Comparison of ENCODE assay signal across 1 cellular context in genomic region chrX:151416521-151417048, GRCh38.
TF ChIP-seq lines count a peak whose summit lies in the region.

No MANE protein-coding gene starts in this region.

TF ChIP-seq in GM23338, 12 proteins besides CTCF, POLR2A, EP300 and RAD21 (continued from another document):
- TF ChIP-seq REST (IDR thresholded peaks at IDR 0.05; ENCODE audit: unreplicated experiment), result no peak
- no peak for TF ChIP-seq EZH2 (IDR thresholded peaks at IDR 0.05; ENCODE audit: low read depth, unreplicated experiment)
- no peak for TF ChIP-seq CREB1 (CRISPR knock-in tag; IDR thresholded peaks at IDR 0.05; ENCODE audit: low read depth)
